Comparison of ENCODE assay signal across 1 cellular context in genomic region chr18:26535630-26536029, GRCh38.
TF ChIP-seq lines count a peak whose summit lies in the region.

No MANE protein-coding gene starts in this region.

TF ChIP-seq in K562, 482 proteins besides CTCF, POLR2A, EP300 and RAD21:
- TF ChIP-seq KAT8 (IDR thresholded peaks at IDR 0.05; ENCODE audit: low read depth) (no peak), PBX2 (CRISPR knock-in tag; IDR thresholded peaks at IDR 0.05; ENCODE audit: low read depth) (no peak), PBX2 (tag; conservative IDR thresholded peaks at IDR 0.05; ENCODE audit: low read depth) (no peak), TCF3 (CRISPR knock-in tag; IDR thresholded peaks at IDR 0.05) (no peak), RBM25 (IDR thresholded peaks at IDR 0.05; ENCODE audit: low read depth, low read length, severe bottlenecking) (peak; percentile 82)
